1 cellular context compared by ENCODE assay signal in genomic region chr16:28374281-28374680, GRCh38. TPM values are rescaled to one million over a fixed set of nuclear protein-coding genes. Genes with fewer than 3 reads are reported as not detected.
"Had no signal": no experiment of that assay in that cellular context is flagged by ENCODE, and none has a peak within 500 bp of the region (broad histone marks: within the 10 kb centered on the region; RNA-seq: fewer than 3 reads in every experiment).

No MANE protein-coding gene starts in this region.

RNA-seq across cellular contexts. Expression of gene NPIPB6, which starts 11.0 kb away (rescaled TPM):
- total RNA-seq: LHCN-M2 had no signal
